ENCODE assay signal across 8 cellular contexts in the genomic region with DNA sequence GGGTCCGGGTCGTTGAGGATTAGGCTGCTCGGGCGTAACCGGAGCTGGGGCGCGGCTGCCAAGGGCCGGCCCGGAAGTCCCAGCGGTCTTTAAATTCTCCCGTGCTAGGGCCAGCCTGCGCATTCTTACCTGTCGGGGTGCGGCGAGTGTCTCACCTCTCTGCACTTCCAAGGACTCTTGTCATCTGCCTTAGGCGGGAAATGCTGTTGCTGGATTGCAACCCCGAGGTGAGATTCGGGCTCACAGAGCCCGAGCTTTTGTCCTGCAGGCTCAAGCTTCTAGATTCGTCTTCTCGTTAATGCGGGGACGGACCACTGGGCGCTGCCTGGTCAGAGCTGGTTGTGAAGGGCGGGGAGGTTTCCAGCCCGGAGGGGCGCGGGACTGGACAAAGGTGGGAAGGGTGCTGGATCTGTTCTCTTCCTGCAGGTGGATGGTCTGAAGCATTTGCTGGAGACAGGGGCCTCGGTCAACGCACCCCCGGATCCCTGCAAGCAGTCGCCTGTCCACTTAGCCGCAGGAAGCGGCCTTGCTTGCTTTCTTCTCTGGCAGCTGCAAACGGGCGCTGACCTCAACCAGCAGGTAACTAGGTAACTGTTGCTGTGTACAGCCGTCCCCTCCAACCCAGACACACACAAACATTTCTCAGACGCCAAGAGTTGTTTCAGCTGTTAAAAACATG. TPM values are rescaled to one million over a fixed set of nuclear protein-coding genes. Genes with fewer than 3 reads are reported as not detected.
DNase-seq lines count a peak whose midpoint lies in the region; ATAC-seq and TF ChIP-seq lines count a peak whose summit lies in the region.

A gene with protein sequence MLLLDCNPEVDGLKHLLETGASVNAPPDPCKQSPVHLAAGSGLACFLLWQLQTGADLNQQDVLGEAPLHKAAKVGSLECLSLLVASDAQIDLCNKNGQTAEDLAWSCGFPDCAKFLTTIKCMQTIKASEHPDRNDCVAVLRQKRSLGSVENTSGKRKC (plus strand): TSS at position 118 of the 679 bp plus-strand sequence. CDS start 83 bp downstream, at position 201.

- no peaks in the 10 kb centered on the region for H3K27me3 ChIP-seq in psoas muscle (ENCODE audit: insufficient read depth in 3 of 3, low read length in 2 of 3)

- no peaks in the 10 kb centered on the region for H3K9me3 ChIP-seq in psoas muscle

- peak within 1 kb of the TSS; percentile 100 for H3K27ac ChIP-seq in psoas muscle

- H3K4me3 ChIP-seq in psoas muscle, result peak within 1 kb of the TSS; percentile 84

- peaks cover under 1 to 38% of the 10 kb centered on the region in 2 donors for H3K36me3 ChIP-seq in psoas muscle (ENCODE audit: insufficient read depth in 1 of 2, low read depth in 1 of 2)

- ATAC-seq in GM18907 (IDR thresholded peaks at IDR 0.05; ENCODE audit: unreplicated experiment), result peak; percentile 2
- ATAC-seq in psoas muscle, result peak; percentile 5 to 23 (median 8)
- ATAC-seq in GM21447 (IDR thresholded peaks at IDR 0.05; ENCODE audit: unreplicated experiment), result no peak

- whole genome bisulfite sequencing in psoas muscle, 3 donors, result 2 to 4% (median 2%) methylated on average over 37 to 38 of the region's 38 CpGs

- peaks cover 15% of the 10 kb centered on the region for H3K4me1 ChIP-seq in psoas muscle

- intact Hi-C loops in psoas muscle (cut with DNase I), result loop anchor here (5.0 to 10.0 kb wide), 5 partner anchors 192 to 742 kb away; a partner anchor contains a TSS

- DNase-seq in A172 (ENCODE audit: low spot score) (no peak), NCI-H146 treated with DMSO at 0.1 percent for 48 hours (lab: John Stamatoyannopoulos, UW; ENCODE audit: unreplicated experiment) (peak; percentile 55), amygdala (lab: John Stamatoyannopoulos, UW) (peak in 33 of 56 donors; percentile 13 to 75 (median 52)), hypothalamus (lab: John Stamatoyannopoulos, UW) (peak in 32 of 51 donors; percentile 12 to 79 (median 54)), psoas muscle (peak in 1 of 2 donors; percentile 35), MV-4-11 (lab: John Stamatoyannopoulos, UW) (no peak)

- TF ChIP-seq CTCF in psoas muscle (IDR thresholded peaks at IDR 0.05), result peak; percentile 9

RNA-seq across cellular contexts. Expression of the gene that starts here (rescaled TPM):
- 25.3 and 47.6 TPM in 2 replicates for total RNA-seq in A172 (2014; rRNA removed; shearing (Covaris generic))
- 10 to 100 TPM in 3 of 4 donors, 1 to 10 TPM in 1; 6.9 to 26.6 (median 16.3) TPM for total RNA-seq in psoas muscle
- polyA plus RNA-seq in psoas muscle, result 10 to 100 TPM; 17.4 to 31.2 (median 29.6) TPM

Comparison
In these comparisons a context has a peak if more than half of its experiments do, and no peak if none do; other contexts are left out.
1. DNase-seq: peak in NCI-H146 treated with DMSO at 0.1 percent for 48 hours (single experiment), amygdala (33 of 56) and hypothalamus (32 of 51); none in A172 (single experiment) and MV-4-11 (single experiment).